Comparison of ENCODE assay signal across 15 cellular contexts in genomic region chr12:92036771-92037453, GRCh38.
DNase-seq lines count a peak whose midpoint lies in the region; ATAC-seq and TF ChIP-seq lines count a peak whose summit lies in the region.
"Had no signal": no experiment of that assay in that cellular context is flagged by ENCODE, and none has a peak within 500 bp of the region (broad histone marks: within the 10 kb centered on the region; RNA-seq: fewer than 3 reads in every experiment).

No MANE protein-coding gene starts in this region.

- ATAC-seq in T-helper 17 cell, result no peak
- no peak for ATAC-seq in GM21723 (IDR thresholded peaks at IDR 0.05; ENCODE audit: unreplicated experiment)
- ATAC-seq in HG03196 (IDR thresholded peaks at IDR 0.05; ENCODE audit: unreplicated experiment), result no peak
- ATAC-seq: activated T-cell treated with anti-CD3 and anti-CD28 coated beads, Interleukin-2, amount 50 U/mL, for 4 hours; body of pancreas had no signal

- peak overlapping the region; percentile 92 for H3K27ac Mint-ChIP-seq in activated T-cell treated with anti-CD3 and anti-CD28 coated beads, Interleukin-2, amount 50 U/mL, for 24 hours
- H3K27ac Mint-ChIP-seq in T-helper 17 cell, result peak overlapping the region; percentile 100
- H3K27ac Mint-ChIP-seq in osteocyte (ENCODE audit: unreplicated experiment), result peak overlapping the region; percentile 48

- no peak for DNase-seq in activated T-cell treated with anti-CD3 and anti-CD28 coated beads, Interleukin-2, amount 50 U/mL, for 24 hours
- DNase-seq in activated T-cell treated with anti-CD3 and anti-CD28 coated beads, Interleukin-2, amount 50 U/mL, for 1 hour, result no peak
- no peak for DNase-seq in T-helper 17 cell
- peak; percentile 95 for DNase-seq in fibroblast of gingiva (ENCODE audit: low read depth)
- DNase-seq in osteocyte (ENCODE audit: extremely low spot score, unreplicated experiment), result no peak
- DNase-seq in NCI-H82 treated with DMSO at 0.1 percent for 48 hours (lab: John Stamatoyannopoulos, UW; ENCODE audit: unreplicated experiment), result no peak
- DNase-seq: activated CD4-positive, CD25-positive, alpha-beta regulatory T cell; activated T-cell treated with anti-CD3 and anti-CD28 coated beads, Interleukin-2, amount 50 U/mL, for 4 hours; GM23248; KG1; NCI-H1694 treated with DMSO at 0.1 percent for 48 hours had no signal

- H3K4me1 Mint-ChIP-seq in activated T-cell treated with anti-CD3 and anti-CD28 coated beads, Interleukin-2, amount 50 U/mL, for 24 hours (ENCODE audit: low read depth), result peaks cover 85% of the 10 kb centered on the region
- H3K4me1 Mint-ChIP-seq in T-helper 17 cell (peaks cover 51% of the 10 kb centered on the region), osteocyte (ENCODE audit: unreplicated experiment) (peaks cover 35% of the 10 kb centered on the region)

- H3K9me3 ChIP-seq in T-helper 17 cell (ENCODE audit: control insufficient read depth, low read length, poor library complexity, severe bottlenecking), result peaks cover 5% of the 10 kb centered on the region
- H3K9me3 ChIP-seq: body of pancreas, SJSA1 had no signal

- no peak overlapping the region for H3K4me3 Mint-ChIP-seq in activated T-cell treated with anti-CD3 and anti-CD28 coated beads, Interleukin-2, amount 50 U/mL, for 24 hours
- peak overlapping the region; percentile 42 for H3K4me3 Mint-ChIP-seq in T-helper 17 cell
- no peak overlapping the region for H3K4me3 Mint-ChIP-seq in osteocyte (ENCODE audit: unreplicated experiment)
- H3K4me3 Mint-ChIP-seq: activated T-cell treated with anti-CD3 and anti-CD28 coated beads, Interleukin-2, amount 50 U/mL, for 4 hours had no signal

- no peak for TF ChIP-seq CTCF in osteocyte (IDR thresholded peaks at IDR 0.05)

- H3K27me3 Mint-ChIP-seq in activated T-cell treated with anti-CD3 and anti-CD28 coated beads, Interleukin-2, amount 50 U/mL, for 24 hours, result no peaks in the 10 kb centered on the region
- no peaks in the 10 kb centered on the region for H3K27me3 Mint-ChIP-seq in T-helper 17 cell
- H3K27me3 Mint-ChIP-seq in osteocyte (ENCODE audit: unreplicated experiment), result no peaks in the 10 kb centered on the region

- peaks cover 8% of the 10 kb centered on the region for H3K36me3 Mint-ChIP-seq in activated T-cell treated with anti-CD3 and anti-CD28 coated beads, Interleukin-2, amount 50 U/mL, for 24 hours (ENCODE audit: low read depth)
- peaks cover 2% of the 10 kb centered on the region for H3K36me3 Mint-ChIP-seq in T-helper 17 cell (ENCODE audit: low read depth)
- no peaks in the 10 kb centered on the region for H3K36me3 Mint-ChIP-seq in osteocyte (ENCODE audit: unreplicated experiment)

- peaks cover 8% of the 10 kb centered on the region for H3K9me3 Mint-ChIP-seq in activated T-cell treated with anti-CD3 and anti-CD28 coated beads, Interleukin-2, amount 50 U/mL, for 24 hours
- no peaks in the 10 kb centered on the region for H3K9me3 Mint-ChIP-seq in osteocyte (ENCODE audit: unreplicated experiment)

Comparison
In these comparisons a context has a peak if more than half of its experiments do, and no peak if none do; other contexts are left out.
1. H3K27ac Mint-ChIP-seq: peak in every context shown above with its lines; median percentile 100 in T-helper 17 cell; 92 in activated T-cell treated with anti-CD3 and anti-CD28 coated beads, Interleukin-2, amount 50 U/mL, for 24 hours; 48 in osteocyte.